ENCODE assay signal across 8 cellular contexts in genomic region chr19:41324921-41325639, GRCh38. TPM values are rescaled to one million over a fixed set of nuclear protein-coding genes. Genes with fewer than 3 reads are reported as not detected.
DNase-seq lines count a peak whose midpoint lies in the region; ATAC-seq and TF ChIP-seq lines count a peak whose summit lies in the region.

No MANE protein-coding gene starts in this region.

- peaks cover 3% of the 10 kb centered on the region for H4K20me1 ChIP-seq in H9 (ENCODE audit: control insufficient read depth, insufficient read depth, insufficient read length)

- no peak overlapping the region for H3K18ac ChIP-seq in H9 (ENCODE audit: insufficient read length, low read depth, low read length)

- no peak overlapping the region for H3K23ac ChIP-seq in H9 (ENCODE audit: insufficient read length, low read depth, low read length)

- H3K4ac ChIP-seq in H9 (ENCODE audit: low read depth, low read length): no peak overlapping the region

- peak overlapping the region; percentile 34 for H3K9ac ChIP-seq in H9 (ENCODE audit: extremely low read depth, insufficient read length, low read length)
- H3K9ac ChIP-seq in rectal smooth muscle tissue (ENCODE audit: low read length): no peak overlapping the region

- DNase-seq in A673 (ENCODE audit: low spot score): no peak
- DNase-seq in H9: peak; percentile 94
- no peak for DNase-seq in activated T-helper 2 cell treated with anti-CD3 and anti-CD28 coated beads, Interferon-gamma antibody, Interleukin-2, Interleukin-4, amounts not matched to agents 10 μg/mL and 5 μg/mL and 100 μg/mL, durations not matched to agents 14 hours and 24 hours and 36 hours (ENCODE audit: low spot score)
- DNase-seq in left ventricle myocardium inferior: peak; percentile 77
- DNase-seq in hippocampal formation (lab: John Stamatoyannopoulos, UW): no peak
- no peak for DNase-seq in stimulated activated CD4-positive, alpha-beta T cell treated with anti-CD3 and anti-CD28 coated beads, Interleukin-2, amount 100 ng/mL, for 24 hours

- POLR2A ChIA-PET in A673 (lab: Charles Lee; ENCODE audit: low non-redundant PET): no interaction called here

- no peaks in the 10 kb centered on the region for H3K9me3 ChIP-seq in A673 (ENCODE audit: low read depth, low read length, poor library complexity, severe bottlenecking)
- H3K9me3 ChIP-seq in H9 (ENCODE audit: control insufficient read depth, low read depth, low read length): no peaks in the 10 kb centered on the region
- H3K9me3 ChIP-seq in left ventricle myocardium inferior (replicated peaks): no peaks in the 10 kb centered on the region

- no TSS peak for BruUV-seq in A673 (replicated peaks; lab: Mats Ljungman, UMichigan)

- no peak overlapping the region for H2AK5ac ChIP-seq in H9 (ENCODE audit: insufficient read length, low read length)

- H3K4me1 ChIP-seq in A673 (ENCODE audit: insufficient read depth, low read length, poor library complexity, severe bottlenecking) (peaks cover 23% of the 10 kb centered on the region), H9 (ENCODE audit: insufficient read depth, low read length) (peaks cover 12% of the 10 kb centered on the region; the same call in 1 of the 2 replicates), left ventricle myocardium inferior (peaks cover 87% of the 10 kb centered on the region), rectal smooth muscle tissue (ENCODE audit: control insufficient read depth, insufficient read depth, low read length) (peaks cover 27% of the 10 kb centered on the region)

- peak overlapping the region; percentile 97 for H3K4me2 ChIP-seq in H9 (ENCODE audit: insufficient read depth, insufficient read length, low read length)

- H3K27ac ChIP-seq in A673 (ENCODE audit: low read depth, low read length, poor library complexity, severe bottlenecking) (peak overlapping the region; percentile 37), H9 (ENCODE audit: insufficient read length, low read depth, low read length) (no peak overlapping the region), left ventricle myocardium inferior (replicated peaks) (peak overlapping the region; percentile 84), rectal smooth muscle tissue (ENCODE audit: low read depth, low read length) (peak overlapping the region; percentile 79)

- peaks cover 14% of the 10 kb centered on the region for H3K23me2 ChIP-seq in H9 (ENCODE audit: insufficient read length, low read depth, low read length, poor library complexity, severe bottlenecking)

- peaks cover 49 to 51% of the 10 kb centered on the region in 2 experiments for H3K4me1 Mint-ChIP-seq in H9
- peaks cover 41% of the 10 kb centered on the region for H3K4me1 Mint-ChIP-seq in activated T-helper 2 cell treated with anti-CD3 and anti-CD28 coated beads, Interferon-gamma antibody, Interleukin-2, Interleukin-4, amounts not matched to agents 10 μg/mL and 5 μg/mL and 100 μg/mL, durations not matched to agents 14 hours and 24 hours and 36 hours (ENCODE audit: low read depth)

- H3K14ac ChIP-seq in H9 (ENCODE audit: insufficient read depth, low read length): no peak overlapping the region

- no peaks in the 10 kb centered on the region for H3K9me3 Mint-ChIP-seq in H9
- no peaks in the 10 kb centered on the region for H3K9me3 Mint-ChIP-seq in activated T-helper 2 cell treated with anti-CD3 and anti-CD28 coated beads, Interferon-gamma antibody, Interleukin-2, Interleukin-4, amounts not matched to agents 10 μg/mL and 5 μg/mL and 100 μg/mL, durations not matched to agents 14 hours and 24 hours and 36 hours

- WGBS in H9 (ENCODE audit: extremely low coverage, insufficient read length, low lambda C conversion rate): no CpG with 5 or more reads among the region's 23 CpGs

- H2BK15ac ChIP-seq in H9 (ENCODE audit: low read depth, low read length): no peak overlapping the region

- peak overlapping the region in 2 of 3 experiments; percentile 58 to 90; a peak in 3 of 7 replicates for H3K27ac Mint-ChIP-seq in H9
- H3K27ac Mint-ChIP-seq in activated T-helper 2 cell treated with anti-CD3 and anti-CD28 coated beads, Interferon-gamma antibody, Interleukin-2, Interleukin-4, amounts not matched to agents 10 μg/mL and 5 μg/mL and 100 μg/mL, durations not matched to agents 14 hours and 24 hours and 36 hours: peak overlapping the region; percentile 79

- H4K8ac ChIP-seq in H9 (replicated peaks; ENCODE audit: insufficient read length, low read depth, low read length): no peak overlapping the region

- no peak overlapping the region for H2BK12ac ChIP-seq in H9 (ENCODE audit: insufficient read length, low read depth, low read length)

- H3K36me3 Mint-ChIP-seq in H9 (ENCODE audit: insufficient read depth in 1 of 3, low read depth in 3 of 3): peaks cover 3 to 41% (median 15%) of the 10 kb centered on the region in 3 experiments; a peak in 5 of 7 replicates
- peaks cover 63% of the 10 kb centered on the region for H3K36me3 Mint-ChIP-seq in activated T-helper 2 cell treated with anti-CD3 and anti-CD28 coated beads, Interferon-gamma antibody, Interleukin-2, Interleukin-4, amounts not matched to agents 10 μg/mL and 5 μg/mL and 100 μg/mL, durations not matched to agents 14 hours and 24 hours and 36 hours (ENCODE audit: low read depth)

- no peak overlapping the region for H2AFZ ChIP-seq in H9 (ENCODE audit: low read length)

- no peak overlapping the region for H3K56ac ChIP-seq in H9 (ENCODE audit: insufficient read length, low read depth, low read length)

- no peak overlapping the region for H4K5ac ChIP-seq in H9 (ENCODE audit: insufficient read length, low read depth, low read length)

- no peak overlapping the region for H3T11ph ChIP-seq in H9 (ENCODE audit: low read length)

- H3K27me3 ChIP-seq in A673 (replicated peaks; ENCODE audit: insufficient read depth, low read depth, low read length, poor library complexity) (no peaks in the 10 kb centered on the region), H9 (ENCODE audit: insufficient read depth, low read length) (no peaks in the 10 kb centered on the region), left ventricle myocardium inferior (ENCODE audit: low read depth) (no peaks in the 10 kb centered on the region), rectal smooth muscle tissue (ENCODE audit: control insufficient read depth, insufficient read depth, low read length) (no peaks in the 10 kb centered on the region)

- no peak overlapping the region for H4K91ac ChIP-seq in H9 (ENCODE audit: insufficient read length, low read depth, low read length)

- intact Hi-C loops in A673 (cut with micrococcal nuclease; ENCODE audit: unreplicated experiment) (no loop called here), left ventricle myocardium inferior (cut with micrococcal nuclease) (no loop called here)
- intact Hi-C loops in activated T-helper 2 cell treated with anti-CD3 and anti-CD28 coated beads, Interferon-gamma antibody, Interleukin-2, Interleukin-4, amounts not matched to agents 10 μg/mL and 5 μg/mL and 100 μg/mL, durations not matched to agents 14 hours and 24 hours and 36 hours (cut with micrococcal nuclease): no loop called here

- no peak overlapping the region for H2BK120ac ChIP-seq in H9 (ENCODE audit: low read depth, low read length, poor library complexity, severe bottlenecking)

- H2BK5ac ChIP-seq in H9 (ENCODE audit: insufficient read length, low read length): no peak overlapping the region

- H3K79me2 ChIP-seq in H9 (ENCODE audit: insufficient read depth, low read length): no peaks in the 10 kb centered on the region

- H3K36me3 ChIP-seq in A673 (ENCODE audit: insufficient read depth, low read length, poor library complexity, severe bottlenecking) (peaks cover 37% of the 10 kb centered on the region), left ventricle myocardium inferior (peaks cover 22% of the 10 kb centered on the region), rectal smooth muscle tissue (ENCODE audit: control insufficient read depth, insufficient read depth, low read length) (peaks cover 8% of the 10 kb centered on the region)

- ATAC-seq in HG02938 (IDR thresholded peaks at IDR 0.05; ENCODE audit: unreplicated experiment): no peak

- peak overlapping the region; percentile 56 to 83 for H3K4me3 Mint-ChIP-seq in H9
- peak overlapping the region; percentile 47 for H3K4me3 Mint-ChIP-seq in activated T-helper 2 cell treated with anti-CD3 and anti-CD28 coated beads, Interferon-gamma antibody, Interleukin-2, Interleukin-4, amounts not matched to agents 10 μg/mL and 5 μg/mL and 100 μg/mL, durations not matched to agents 14 hours and 24 hours and 36 hours (ENCODE audit: low read depth)

- no peaks in the 10 kb centered on the region for H3K79me1 ChIP-seq in H9 (ENCODE audit: insufficient read depth, low read depth, low read length, poor library complexity, severe bottlenecking)

- TF ChIP-seq CTCF in A673 (conservative IDR thresholded peaks at IDR 0.05; ENCODE audit: low read depth, low read length): no peak
- no peak for TF ChIP-seq CTCF in H9 (conservative IDR thresholded peaks at IDR 0.05)
- no peak for TF ChIP-seq CTCF in left ventricle myocardium inferior (IDR thresholded peaks at IDR 0.05; ENCODE audit: borderline replicate concordance)

- peaks cover 1% of the 10 kb centered on the region; the same call in 1 of the 2 replicates for H3K27me3 Mint-ChIP-seq in H9 (ENCODE audit: low read depth)
- no peaks in the 10 kb centered on the region for H3K27me3 Mint-ChIP-seq in activated T-helper 2 cell treated with anti-CD3 and anti-CD28 coated beads, Interferon-gamma antibody, Interleukin-2, Interleukin-4, amounts not matched to agents 10 μg/mL and 5 μg/mL and 100 μg/mL, durations not matched to agents 14 hours and 24 hours and 36 hours (ENCODE audit: low read depth)

- H3K4me3 ChIP-seq in A673 (ENCODE audit: low read depth, low read length, poor library complexity, severe bottlenecking) (no peak overlapping the region), left ventricle myocardium inferior (peak overlapping the region; percentile 61), rectal smooth muscle tissue (ENCODE audit: low read length) (peak overlapping the region; percentile 51)

- CTCF ChIA-PET in A673 (lab: Charles Lee): no interaction called here

- no peak overlapping the region for H2BK20ac ChIP-seq in H9 (ENCODE audit: low read depth, low read length, poor library complexity, severe bottlenecking)

RNA-seq across cellular contexts. Expression of gene CCDC97, which starts 15.1 kb away (rescaled TPM):
- total RNA-seq in A673 (2021) (40.8 and 41.8 TPM in 2 replicates), H9 (2021) (37.2 and 39.4 TPM in 2 replicates), left ventricle myocardium inferior (15.5 TPM)
- 33.5 and 34.4 TPM in 2 replicates for total RNA-seq in activated T-helper 2 cell treated with anti-CD3 and anti-CD28 coated beads, Interferon-gamma antibody, Interleukin-2, Interleukin-4, amounts not matched to agents 10 μg/mL and 5 μg/mL and 100 μg/mL, durations not matched to agents 14 hours and 24 hours and 36 hours

RNA-seq across cellular contexts. Expression of gene TGFB1, which starts 28.6 kb away (rescaled TPM):
- total RNA-seq in A673 (2021) (92.4 and 102 TPM in 2 replicates), H9 (2021) (30.1 and 31.3 TPM in 2 replicates), left ventricle myocardium inferior (14.9 TPM)
- total RNA-seq in activated T-helper 2 cell treated with anti-CD3 and anti-CD28 coated beads, Interferon-gamma antibody, Interleukin-2, Interleukin-4, amounts not matched to agents 10 μg/mL and 5 μg/mL and 100 μg/mL, durations not matched to agents 14 hours and 24 hours and 36 hours: 125 and 126 TPM in 2 replicates

RNA-seq across cellular contexts. Expression of gene B9D2, which starts 38.9 kb away (rescaled TPM):
- 9.9 and 10.7 TPM in 2 replicates for total RNA-seq in A673 (2021)
- total RNA-seq in H9 (2021): 4.8 and 5.2 TPM in 2 replicates
- 6.2 TPM in 2 replicates for total RNA-seq in activated T-helper 2 cell treated with anti-CD3 and anti-CD28 coated beads, Interferon-gamma antibody, Interleukin-2, Interleukin-4, amounts not matched to agents 10 μg/mL and 5 μg/mL and 100 μg/mL, durations not matched to agents 14 hours and 24 hours and 36 hours
- total RNA-seq in left ventricle myocardium inferior: 2.5 TPM

RNA-seq across cellular contexts. Expression of gene TMEM91, which starts 51.3 kb away (rescaled TPM):
- total RNA-seq in A673 (2021) (4.9 and 8.7 TPM in 2 replicates), H9 (2021) (5.7 and 6.1 TPM in 2 replicates), left ventricle myocardium inferior (2.8 TPM)
- 4.2 and 4.8 TPM in 2 replicates for total RNA-seq in activated T-helper 2 cell treated with anti-CD3 and anti-CD28 coated beads, Interferon-gamma antibody, Interleukin-2, Interleukin-4, amounts not matched to agents 10 μg/mL and 5 μg/mL and 100 μg/mL, durations not matched to agents 14 hours and 24 hours and 36 hours

Comparison
In these comparisons a context has a peak if more than half of its experiments do, and no peak if none do; other contexts are left out.
1. DNase-seq: peak in H9 (single experiment) and left ventricle myocardium inferior (single experiment); none in A673 (single experiment), activated T-helper 2 cell treated with anti-CD3 and anti-CD28 coated beads, Interferon-gamma antibody, Interleukin-2, Interleukin-4, amounts not matched to agents 10 μg/mL and 5 μg/mL and 100 μg/mL, durations not matched to agents 14 hours and 24 hours and 36 hours (single experiment), hippocampal formation (0 of 2) and stimulated activated CD4-positive, alpha-beta T cell treated with anti-CD3 and anti-CD28 coated beads, Interleukin-2, amount 100 ng/mL, for 24 hours (0 of 2).